In genomic region chr12:130715996-130716917, GRCh38 we compare ENCODE assay signal across 8 cellular contexts. TPM values are rescaled to one million over a fixed set of nuclear protein-coding genes. Genes with fewer than 3 reads are reported as not detected.
DNase-seq lines count a peak whose midpoint lies in the region; ATAC-seq and TF ChIP-seq lines count a peak whose summit lies in the region.

TSS of gene RIMBP2 (minus strand) at chr12:130716299. CDS start at chr12:130479013, 237,286 bp downstream.

- no TSS peak for BruUV-seq in Calu3 (replicated peaks; lab: Mats Ljungman, UMichigan)

- no peak for TF ChIP-seq CTCF in Calu3 (IDR thresholded peaks at IDR 0.05; ENCODE audit: unreplicated experiment)

- ATAC-seq in GM21528 (IDR thresholded peaks at IDR 0.05; ENCODE audit: low FRiP score, unreplicated experiment), result no peak

- no peaks in the 10 kb centered on the region for H3K36me3 Mint-ChIP-seq in Calu3 (ENCODE audit: insufficient read depth, unreplicated experiment)
- H3K36me3 Mint-ChIP-seq in activated CD4-positive, alpha-beta memory T cell treated with anti-CD3 and anti-CD28 coated beads for 36 hours, result no peaks in the 10 kb centered on the region

- no peaks in the 10 kb centered on the region for H3K4me1 Mint-ChIP-seq in Calu3 (ENCODE audit: low read depth, unreplicated experiment)
- peaks cover 5% of the 10 kb centered on the region for H3K4me1 Mint-ChIP-seq in activated CD4-positive, alpha-beta memory T cell treated with anti-CD3 and anti-CD28 coated beads for 36 hours (ENCODE audit: low read depth)

- CTCF ChIA-PET in Calu3 (lab: Charles Lee), result interaction anchor here (0.7 to 0.8 kb wide), 2 partner anchors 9 to 134 kb away, joined by 4 read pairs; no protein-coding TSS in a partner anchor
- CTCF ChIA-PET in activated CD4-positive, alpha-beta memory T cell treated with anti-CD3 and anti-CD28 coated beads for 36 hours (lab: Charles Lee), result no interaction called here

- intact Hi-C loops in Calu3 (cut with micrococcal nuclease; ENCODE audit: unreplicated experiment), result no loop called here
- intact Hi-C loops in activated CD4-positive, alpha-beta memory T cell treated with anti-CD3 and anti-CD28 coated beads for 36 hours (cut with micrococcal nuclease), result no loop called here

- DNase-seq in Daoy (ENCODE audit: low read depth) (peak; percentile 84), NCI-H2029 (lab: John Stamatoyannopoulos, UW) (peak; percentile 67), cerebellar cortex (ENCODE audit: low spot score) (peak; percentile 76), middle frontal gyrus (ENCODE audit: extremely low spot score, low spot score) (peak; percentile 11), Calu3 (no peak)
- DNase-seq in activated CD4-positive, alpha-beta memory T cell treated with anti-CD3 and anti-CD28 coated beads for 36 hours, result no peak
- DNase-seq in stimulated activated CD4-positive, alpha-beta T cell treated with anti-CD3 and anti-CD28 coated beads, Interleukin-4, amount 100 ng/mL, for 1 hour, result no peak

- H3K27me3 Mint-ChIP-seq in Calu3 (ENCODE audit: unreplicated experiment), result peaks cover 63% of the 10 kb centered on the region
- H3K27me3 Mint-ChIP-seq in activated CD4-positive, alpha-beta memory T cell treated with anti-CD3 and anti-CD28 coated beads for 36 hours, result peaks cover 41% of the 10 kb centered on the region

- POLR2A ChIA-PET in activated CD4-positive, alpha-beta memory T cell treated with anti-CD3 and anti-CD28 coated beads for 36 hours (lab: Charles Lee), result no interaction called here

- H3K4me3 Mint-ChIP-seq in Calu3 (ENCODE audit: low read depth, unreplicated experiment), result no peak within 1 kb of the TSS
- H3K4me3 Mint-ChIP-seq in activated CD4-positive, alpha-beta memory T cell treated with anti-CD3 and anti-CD28 coated beads for 36 hours, result no peak within 1 kb of the TSS

- H3K27ac Mint-ChIP-seq in Calu3 (ENCODE audit: unreplicated experiment), result no peak within 1 kb of the TSS
- H3K27ac Mint-ChIP-seq in activated CD4-positive, alpha-beta memory T cell treated with anti-CD3 and anti-CD28 coated beads for 36 hours, result no peak within 1 kb of the TSS

- no peaks in the 10 kb centered on the region for H3K9me3 Mint-ChIP-seq in Calu3 (ENCODE audit: low read depth, unreplicated experiment)
- H3K9me3 Mint-ChIP-seq in activated CD4-positive, alpha-beta memory T cell treated with anti-CD3 and anti-CD28 coated beads for 36 hours, result no peaks in the 10 kb centered on the region

RNA-seq across cellular contexts. Expression of gene RIMBP2, which starts in this region (rescaled TPM):
- total RNA-seq in Daoy (2014; rRNA removed; shearing (Covaris generic)), result 1.4 and 2.2 TPM in 2 replicates
- 6.1 and 6.2 TPM in 2 replicates for total RNA-seq in Calu3 (2022)
- under 1 TPM in 1 of 2 experiments, not detected in 1; 0.27 TPM for total RNA-seq in activated CD4-positive, alpha-beta memory T cell treated with anti-CD3 and anti-CD28 coated beads for 36 hours

Comparison
In these comparisons a context has a peak if more than half of its experiments do, and no peak if none do; other contexts are left out.
1. DNase-seq: peak in Daoy (single experiment), NCI-H2029 (single experiment), cerebellar cortex (single experiment) and middle frontal gyrus (single experiment); none in Calu3 (single experiment), activated CD4-positive, alpha-beta memory T cell treated with anti-CD3 and anti-CD28 coated beads for 36 hours (single experiment) and stimulated activated CD4-positive, alpha-beta T cell treated with anti-CD3 and anti-CD28 coated beads, Interleukin-4, amount 100 ng/mL, for 1 hour (single experiment).